In the genomic region with DNA sequence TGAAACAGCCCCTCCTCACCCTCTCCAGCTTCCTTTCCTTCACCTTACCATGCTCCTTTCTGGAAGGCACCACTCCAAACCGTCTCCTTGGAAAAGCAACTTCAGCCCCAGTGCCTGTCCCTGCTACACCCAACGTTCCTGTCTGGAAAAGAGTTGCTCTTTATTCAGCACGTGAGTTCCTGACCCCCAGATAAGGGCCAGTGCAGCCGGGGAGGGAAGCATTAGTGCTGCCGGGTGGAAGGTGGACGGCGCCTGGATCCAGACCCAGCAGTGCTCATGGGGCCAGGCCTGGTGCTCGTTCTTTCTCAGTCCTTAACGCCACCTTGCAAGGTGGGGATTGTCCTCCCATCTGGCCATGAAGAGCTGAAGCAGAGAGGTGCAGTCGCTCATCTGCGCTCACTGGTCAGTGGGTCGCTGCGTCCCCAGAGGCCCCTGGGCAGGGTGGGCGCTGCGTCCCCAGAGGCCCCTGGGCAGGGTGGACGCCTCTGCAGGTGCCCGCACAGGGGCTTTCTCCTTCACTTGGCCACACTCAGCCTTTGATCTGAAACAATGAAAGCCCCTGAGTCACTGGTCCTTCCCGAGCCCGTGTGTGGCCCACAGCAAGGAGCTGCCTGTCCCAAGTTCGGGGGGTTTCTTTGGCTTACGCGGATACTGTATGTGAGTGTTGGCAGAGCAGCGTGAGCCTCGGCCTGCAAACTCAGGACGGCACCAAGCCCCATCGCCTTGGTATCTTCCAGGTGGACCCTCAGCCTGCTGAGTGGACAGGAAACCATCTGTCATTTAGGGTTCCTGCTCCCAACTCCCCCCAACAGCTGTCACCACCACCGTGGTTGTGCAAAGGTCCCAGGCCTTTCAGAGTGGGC, we compare ENCODE assay signal across 28 cellular contexts.
"Had no signal": no experiment of that assay in that cellular context is flagged by ENCODE, and none has a peak within 500 bp of the region (broad histone marks: within the 10 kb centered on the region; RNA-seq: fewer than 3 reads in every experiment).

No MANE protein-coding gene starts in this region.

- H3K4me3 Mint-ChIP-seq: activated B cell treated with CpG ODN at 0.5 μM for 24 hours; activated CD4-positive, alpha-beta T cell treated with anti-CD3 and anti-CD28 coated beads, Interleukin-2, amount 10 ng/mL, durations not matched to agents 24 days and 14 days; activated CD8-positive, alpha-beta memory T cell treated with anti-CD3 and anti-CD28 coated beads, Interleukin-2, amount 10 ng/mL, durations not matched to agents 7 days and 5 days; activated T-cell treated with anti-CD3 and anti-CD28 coated beads, Interleukin-2, amount 50 U/mL, for 24 hours; activated T-helper 1 cell treated with anti-CD3 and anti-CD28 coated beads, Interleukin-12 subunit alpha, Interleukin-12 subunit beta, Interleukin-2, Interleukin-4 antibody, amounts not matched to agents 30 ng/mL and 10 ng/mL and 1 ng/mL, durations not matched to agents 14 hours and 24 hours and 36 hours had no signal

- H3K9me3 Mint-ChIP-seq: activated B cell treated with CpG ODN at 0.5 μM for 24 hours; activated CD4-positive, alpha-beta T cell treated with anti-CD3 and anti-CD28 coated beads, Interleukin-2, amount 10 ng/mL, durations not matched to agents 24 days and 14 days; activated naive CD4-positive, alpha-beta T cell treated with anti-CD3 and anti-CD28 coated beads, Interleukin-2, amount 50 U/mL, for 72 hours; activated T-cell treated with anti-CD3 and anti-CD28 coated beads, Interleukin-2, amount 50 U/mL, for 24 hours; activated T-helper 1 cell treated with anti-CD3 and anti-CD28 coated beads, Interleukin-12 subunit alpha, Interleukin-12 subunit beta, Interleukin-2, Interleukin-4 antibody, amounts not matched to agents 30 ng/mL and 10 ng/mL and 1 ng/mL, durations not matched to agents 14 hours and 24 hours and 36 hours had no signal

- H3K27ac Mint-ChIP-seq: activated B cell treated with CpG ODN at 0.5 μM for 24 hours; activated CD4-positive, alpha-beta T cell treated with anti-CD3 and anti-CD28 coated beads, Interleukin-2, amount 10 ng/mL, durations not matched to agents 24 days and 14 days; activated CD8-positive, alpha-beta memory T cell treated with anti-CD3 and anti-CD28 coated beads, Interleukin-2, amount 10 ng/mL, durations not matched to agents 7 days and 5 days; activated naive CD4-positive, alpha-beta T cell treated with anti-CD3 and anti-CD28 coated beads, Interleukin-2, amount 50 U/mL, for 72 hours; activated T-cell treated with anti-CD3 and anti-CD28 coated beads, Interleukin-2, amount 50 U/mL, for 24 hours; activated T-helper 1 cell treated with anti-CD3 and anti-CD28 coated beads, Interleukin-12 subunit alpha, Interleukin-12 subunit beta, Interleukin-2, Interleukin-4 antibody, amounts not matched to agents 30 ng/mL and 10 ng/mL and 1 ng/mL, durations not matched to agents 14 hours and 24 hours and 36 hours had no signal

- H3K27me3 ChIP-seq: brain microvascular endothelial cell, cardiac muscle cell, SJSA1 had no signal

- H3K36me3 ChIP-seq: brain microvascular endothelial cell, cardiac muscle cell, SJSA1 had no signal

- ATAC-seq: activated CD8-positive, alpha-beta memory T cell treated with anti-CD3 and anti-CD28 coated beads, Interleukin-2, amount 10 ng/mL, durations not matched to agents 7 days and 5 days; activated naive CD4-positive, alpha-beta T cell treated with anti-CD3 and anti-CD28 coated beads, Interleukin-2, amount 50 U/mL, for 72 hours; SK-N-SH treated with all-trans-retinoic acid at 6 μM for 48 hours had no signal

- H3K36me3 Mint-ChIP-seq: activated CD8-positive, alpha-beta memory T cell treated with anti-CD3 and anti-CD28 coated beads, Interleukin-2, amount 10 ng/mL, durations not matched to agents 7 days and 5 days; activated naive CD4-positive, alpha-beta T cell treated with anti-CD3 and anti-CD28 coated beads, Interleukin-2, amount 50 U/mL, for 72 hours had no signal

- H3K4me3 ChIP-seq: cardiac muscle cell, SJSA1 had no signal

- H3K4me1 Mint-ChIP-seq: activated B cell treated with CpG ODN at 0.5 μM for 24 hours; activated CD8-positive, alpha-beta memory T cell treated with anti-CD3 and anti-CD28 coated beads, Interleukin-2, amount 10 ng/mL, durations not matched to agents 7 days and 5 days had no signal

- H3K27ac ChIP-seq: brain microvascular endothelial cell, cardiac muscle cell, SJSA1 had no signal

- FAIRE-seq: RCC 7860 had no signal

- H3K9me3 ChIP-seq: SJSA1 had no signal

- DNase-seq: activated B cell treated with CpG ODN at 0.5 μM for 24 hours; activated CD4-positive, alpha-beta T cell treated with anti-CD3 and anti-CD28 coated beads for 1 hour; activated CD4-positive, alpha-beta T cell treated with anti-CD3 and anti-CD28 coated beads, Interleukin-2, amount 10 ng/mL, durations not matched to agents 24 days and 14 days; activated CD4-positive, alpha-beta T cell treated with anti-CD3 and anti-CD28 coated beads, Interleukin-2, amount 50 U/mL, for 48 hours; activated CD8-positive, alpha-beta memory T cell treated with anti-CD3 and anti-CD28 coated beads, Interleukin-2, amount 10 ng/mL, durations not matched to agents 7 days and 5 days; activated effector memory CD4-positive, alpha-beta T cell treated with anti-CD3 and anti-CD28 coated beads, Interleukin-2, amount 50 U/mL, for 16 hours; activated naive CD4-positive, alpha-beta T cell treated with Interleukin-2 at 50 U/mL for 16 hours; activated T-cell treated with anti-CD3 and anti-CD28 coated beads, Interleukin-2, amount 50 U/mL, for 24 hours; amygdala; brain microvascular endothelial cell; cerebellar nuclear complex; Kasumi-1; KBM-7; NCI-H1048; NCI-H1930; NCI-H2171; NCI-H2227 treated with DMSO at 0.1 percent for 48 hours; NCI-H69; NK-92 treated with Interleukin-12 subunit alpha and Interleukin-12 subunit beta, amount 100 ng/mL, for 24 hours; SHP77; SW 1271; T-helper 9 cell had no signal
